ENCODE assay signal across 17 cellular contexts in genomic region chr15:100714749-100715342, GRCh38.
DNase-seq lines count a peak whose midpoint lies in the region; ATAC-seq, FAIRE-seq and TF ChIP-seq lines count a peak whose summit lies in the region.
"Had no signal": no experiment of that assay in that cellular context is flagged by ENCODE, and none has a peak within 500 bp of the region (broad histone marks: within the 10 kb centered on the region; RNA-seq: fewer than 3 reads in every experiment).

No MANE protein-coding gene starts in this region.

- H3K4me3 ChIP-seq in right atrium auricular region (no peak overlapping the region), uterus (no peak overlapping the region)
- H3K4me3 ChIP-seq: dorsolateral prefrontal cortex, stomach had no signal

- no peak for TF ChIP-seq POLR2A in uterus (IDR thresholded peaks at IDR 0.05)
- TF ChIP-seq POLR2A in H54 (IDR thresholded peaks at IDR 0.05; ENCODE audit: low read depth, low read length), result no peak

- intact Hi-C loops in cardiac septum (cut with DNase I), result no loop called here
- intact Hi-C loops in uterus (cut with DNase I; ENCODE audit: low total_unique reads), result no loop called here

- DNase-seq in right atrium auricular region (ENCODE audit: low spot score) (peak; percentile 54), cardiac septum (ENCODE audit: low spot score) (no peak), NCI-H345 treated with DMSO at 0.1 percent for 48 hours (lab: John Stamatoyannopoulos, UW; ENCODE audit: unreplicated experiment) (peak; percentile 89), foreskin keratinocyte (no peak), uterus (peak; percentile 11), T-helper 1 cell (no peak), H54 (ENCODE audit: insufficient read length, low spot score) (no peak), NCI-H146 treated with DMSO at 0.1 percent for 48 hours (lab: John Stamatoyannopoulos, UW; ENCODE audit: unreplicated experiment) (no peak)
- DNase-seq: brain microvascular endothelial cell; CD4-positive, CD25-positive, alpha-beta regulatory T cell; Karpas-422; right cardiac atrium; stomach had no signal

- FAIRE-seq in H54 (lab: Jason Lieb, UNC), result no peak
- FAIRE-seq: GM19239 had no signal

- no peak for ATAC-seq in foreskin keratinocyte
- ATAC-seq: activated CD4-positive, CD25-positive, alpha-beta regulatory T cell treated with anti-CD3 and anti-CD28 coated beads, Interleukin-2, amount 50 U/mL, for 24 hours; activated T-helper 17 cell treated with anti-CD3 and anti-CD28 coated beads, Interleukin-2, amount 50 U/mL, for 72 hours had no signal

- H3K4me1 ChIP-seq in right atrium auricular region (peaks cover 0 to 52% of the 10 kb centered on the region in 2 donors), foreskin keratinocyte (peaks cover 18% of the 10 kb centered on the region), uterus (no peaks in the 10 kb centered on the region)

- H3K27me3 ChIP-seq in right atrium auricular region, result no peaks in the 10 kb centered on the region
- no peaks in the 10 kb centered on the region for H3K27me3 ChIP-seq in foreskin keratinocyte
- no peaks in the 10 kb centered on the region for H3K27me3 ChIP-seq in uterus
- H3K27me3 ChIP-seq: brain microvascular endothelial cell, dorsolateral prefrontal cortex, stomach had no signal

- H3K27ac ChIP-seq in right atrium auricular region (peak overlapping the region in 1 of 2 donors; percentile 7), foreskin keratinocyte (peak overlapping the region; percentile 96), uterus (no peak overlapping the region)
- H3K27ac ChIP-seq: brain microvascular endothelial cell, dorsolateral prefrontal cortex, stomach had no signal

- H3K36me3 ChIP-seq in right atrium auricular region, result no peaks in the 10 kb centered on the region
- no peaks in the 10 kb centered on the region for H3K36me3 ChIP-seq in uterus
- H3K36me3 ChIP-seq: brain microvascular endothelial cell, stomach had no signal

- H3K9me3 ChIP-seq in right atrium auricular region (no peaks in the 10 kb centered on the region), uterus (no peaks in the 10 kb centered on the region)
- H3K9me3 ChIP-seq: stomach had no signal

- TF ChIP-seq CTCF in right atrium auricular region (IDR thresholded peaks at IDR 0.05) (no peak), foreskin keratinocyte (conservative IDR thresholded peaks at IDR 0.05) (no peak), uterus (IDR thresholded peaks at IDR 0.05) (no peak)

Comparison
In these comparisons a context has a peak if more than half of its experiments do, and no peak if none do; other contexts are left out.
1. DNase-seq: peak in right atrium auricular region (single experiment), NCI-H345 treated with DMSO at 0.1 percent for 48 hours (single experiment) and uterus (2 of 2); none in cardiac septum (single experiment), foreskin keratinocyte (0 of 2), T-helper 1 cell (0 of 5), H54 (single experiment) and NCI-H146 treated with DMSO at 0.1 percent for 48 hours (single experiment).